ENCODE assay signal across 17 cellular contexts in genomic region chr7:156118246-156118645, GRCh38.
DNase-seq lines count a peak whose midpoint lies in the region; ATAC-seq and TF ChIP-seq lines count a peak whose summit lies in the region.
"Had no signal": no experiment of that assay in that cellular context is flagged by ENCODE, and none has a peak within 500 bp of the region (broad histone marks: within the 10 kb centered on the region; RNA-seq: fewer than 3 reads in every experiment).

No MANE protein-coding gene starts in this region.

- H2BK12ac ChIP-seq in H9 (ENCODE audit: insufficient read length, low read depth, low read length), result no peak overlapping the region

- H3K4me3 Mint-ChIP-seq in GM23338 (no peak overlapping the region), endodermal cell (no peak overlapping the region), H9 (no peak overlapping the region)
- H3K4me3 Mint-ChIP-seq: B cell; CD4-positive, alpha-beta T cell; CD8-positive, alpha-beta T cell had no signal

- H4K91ac ChIP-seq in H9 (ENCODE audit: insufficient read length, low read depth, low read length), result no peak overlapping the region

- H3K14ac ChIP-seq in H9 (ENCODE audit: insufficient read depth, low read length), result no peak overlapping the region

- no peaks in the 10 kb centered on the region for H3F3A ChIP-seq in GM23338 (replicated peaks; ENCODE audit: low read depth)

- no peak overlapping the region for H3K18ac ChIP-seq in H9 (ENCODE audit: insufficient read length, low read depth, low read length)

- H3K4me1 ChIP-seq in GM23338 (ENCODE audit: insufficient read depth) (no peaks in the 10 kb centered on the region), adrenal gland (replicated peaks in 1 of 2) (peaks cover 13 to 25% of the 10 kb centered on the region in 2 donors), endodermal cell (ENCODE audit: control insufficient read depth, insufficient read depth, low read length) (no peaks in the 10 kb centered on the region), H9 (ENCODE audit: insufficient read depth, low read length) (no peaks in the 10 kb centered on the region)
- H3K4me1 ChIP-seq: A549, Caco-2 had no signal

- H3K27ac Mint-ChIP-seq in GM23338, result peak overlapping the region; percentile 37; the same call in 1 of the 2 replicates
- H3K27ac Mint-ChIP-seq in endodermal cell, result no peak overlapping the region
- H3K27ac Mint-ChIP-seq in H9, result no peak overlapping the region
- H3K27ac Mint-ChIP-seq: B cell; CD4-positive, alpha-beta T cell; CD8-positive, alpha-beta T cell had no signal

- 23 to 38% (median 32%) methylated on average over 6 of the region's 6 CpGs for WGBS in adrenal gland, 4 donors
- 92 to 93% methylated on average over 6 of the region's 6 CpGs for WGBS in endodermal cell (ENCODE audit: insufficient coverage in 1 of 2, insufficient read length in 1 of 2), 2 experiments
- no CpG with 5 or more reads among the region's 6 CpGs for WGBS in H9 (ENCODE audit: extremely low coverage, insufficient read length, low lambda C conversion rate)

- H2BK5ac ChIP-seq in H9 (ENCODE audit: insufficient read length, low read length), result no peak overlapping the region

- no peaks in the 10 kb centered on the region for H3K9me3 ChIP-seq in adrenal gland (replicated peaks in 1 of 3)
- H3K9me3 ChIP-seq in endodermal cell (ENCODE audit: control insufficient read depth, low read length), result no peaks in the 10 kb centered on the region
- H3K9me3 ChIP-seq in H9 (ENCODE audit: control insufficient read depth, low read depth, low read length), result no peaks in the 10 kb centered on the region
- H3K9me3 ChIP-seq: A549; BLaER1 treated with 17β-estradiol and CSF1 and Interleukin-3, amounts not matched to agents 10 nM and 100 nM; Caco-2 had no signal

- no peaks in the 10 kb centered on the region for H3K79me1 ChIP-seq in H9 (ENCODE audit: insufficient read depth, low read depth, low read length, poor library complexity, severe bottlenecking)

- H3K4me2 ChIP-seq in GM23338, result no peak overlapping the region
- H3K4me2 ChIP-seq in H9 (ENCODE audit: insufficient read depth, insufficient read length, low read length), result no peak overlapping the region
- H3K4me2 ChIP-seq: A549 had no signal

- intact Hi-C loops in adrenal gland (cut with DNase I), result no loop called here

- H4K20me1 ChIP-seq in GM23338 (replicated peaks; ENCODE audit: insufficient read depth) (no peaks in the 10 kb centered on the region), H9 (ENCODE audit: control insufficient read depth, insufficient read depth, insufficient read length) (no peaks in the 10 kb centered on the region)
- H4K20me1 ChIP-seq: BLaER1 treated with 17β-estradiol and CSF1 and Interleukin-3, amounts not matched to agents 10 nM and 100 nM had no signal

- H4K8ac ChIP-seq in H9 (replicated peaks; ENCODE audit: insufficient read length, low read depth, low read length), result no peak overlapping the region

- no peak for TF ChIP-seq CTCF in GM23338 (conservative IDR thresholded peaks at IDR 0.05; ENCODE audit: low read depth in 2 of 2)
- TF ChIP-seq CTCF in adrenal gland (IDR thresholded peaks at IDR 0.05), result no peak
- TF ChIP-seq CTCF in endodermal cell (conservative IDR thresholded peaks at IDR 0.05), result no peak
- no peak for TF ChIP-seq CTCF in H9 (conservative IDR thresholded peaks at IDR 0.05)

- H3K9me3 Mint-ChIP-seq in GM23338 (no peaks in the 10 kb centered on the region), endodermal cell (no peaks in the 10 kb centered on the region), H9 (no peaks in the 10 kb centered on the region; a peak in 2 of 5 replicates)
- H3K9me3 Mint-ChIP-seq: CD4-positive, alpha-beta T cell; CD8-positive, alpha-beta T cell had no signal

- H2BK15ac ChIP-seq in H9 (ENCODE audit: low read depth, low read length), result no peak overlapping the region

- ATAC-seq in GM23338, result no peak
- ATAC-seq in HG03432 (IDR thresholded peaks at IDR 0.05; ENCODE audit: unreplicated experiment), result no peak
- ATAC-seq: A549; CD8-positive, alpha-beta T cell had no signal

- no peaks in the 10 kb centered on the region for H3K36me3 ChIP-seq in GM23338 (ENCODE audit: insufficient read depth)
- no peaks in the 10 kb centered on the region for H3K36me3 ChIP-seq in adrenal gland (replicated peaks in 1 of 2)
- H3K36me3 ChIP-seq in endodermal cell (ENCODE audit: control insufficient read depth, insufficient read depth, low read length), result no peaks in the 10 kb centered on the region
- H3K36me3 ChIP-seq: BLaER1 treated with 17β-estradiol and CSF1 and Interleukin-3, amounts not matched to agents 10 nM and 100 nM had no signal

- no peak overlapping the region for H3K23ac ChIP-seq in H9 (ENCODE audit: insufficient read length, low read depth, low read length)

- no peak overlapping the region for H3K56ac ChIP-seq in H9 (ENCODE audit: insufficient read length, low read depth, low read length)

- no peak overlapping the region for H3T11ph ChIP-seq in H9 (ENCODE audit: low read length)

- no peaks in the 10 kb centered on the region; the same call in 2 of the 3 replicates for H3K4me1 Mint-ChIP-seq in GM23338
- H3K4me1 Mint-ChIP-seq in endodermal cell, result no peaks in the 10 kb centered on the region
- H3K4me1 Mint-ChIP-seq in H9, result no peaks in the 10 kb centered on the region
- H3K4me1 Mint-ChIP-seq: B cell had no signal

- H3K4me3 ChIP-seq in GM23338 (no peak overlapping the region), adrenal gland (no peak overlapping the region), endodermal cell (ENCODE audit: low read length) (no peak overlapping the region)
- H3K4me3 ChIP-seq: A549; BLaER1 treated with 17β-estradiol and CSF1 and Interleukin-3, amounts not matched to agents 10 nM and 100 nM had no signal

- H3K79me2 ChIP-seq in GM23338 (replicated peaks; ENCODE audit: insufficient read depth) (no peaks in the 10 kb centered on the region), H9 (ENCODE audit: insufficient read depth, low read length) (no peaks in the 10 kb centered on the region)

- peaks cover 3% of the 10 kb centered on the region for H3K27me3 Mint-ChIP-seq in GM23338 (ENCODE audit: insufficient read depth, low read depth, poor library complexity)
- no peaks in the 10 kb centered on the region for H3K27me3 Mint-ChIP-seq in endodermal cell (ENCODE audit: insufficient read depth)
- H3K27me3 Mint-ChIP-seq in H9 (ENCODE audit: low read depth), result peaks cover 4% of the 10 kb centered on the region; the same call in 1 of the 2 replicates
- H3K27me3 Mint-ChIP-seq: B cell; CD4-positive, alpha-beta T cell had no signal

- H2BK20ac ChIP-seq in H9 (ENCODE audit: low read depth, low read length, poor library complexity, severe bottlenecking), result no peak overlapping the region

- H3K27ac ChIP-seq in GM23338 (ENCODE audit: low read depth) (no peak overlapping the region), adrenal gland (peak overlapping the region; percentile 10 to 82 (median 46)), endodermal cell (ENCODE audit: low read depth, low read length) (no peak overlapping the region), H9 (ENCODE audit: insufficient read length, low read depth, low read length) (no peak overlapping the region)
- H3K27ac ChIP-seq: 22Rv1; A549; BLaER1 treated with 17β-estradiol and CSF1 and Interleukin-3, amounts not matched to agents 10 nM and 100 nM; C4-2B had no signal

- no peak overlapping the region for H2AK5ac ChIP-seq in H9 (ENCODE audit: insufficient read length, low read length)

- H3K36me3 Mint-ChIP-seq in GM23338 (ENCODE audit: low read depth) (no peaks in the 10 kb centered on the region), endodermal cell (ENCODE audit: low read depth) (no peaks in the 10 kb centered on the region), H9 (ENCODE audit: insufficient read depth in 1 of 3, low read depth in 3 of 3) (no peaks in the 10 kb centered on the region)
- H3K36me3 Mint-ChIP-seq: CD8-positive, alpha-beta T cell had no signal

- H3K9me2 ChIP-seq in GM23338 (ENCODE audit: insufficient read depth), result no peaks in the 10 kb centered on the region

- H3K4ac ChIP-seq in H9 (ENCODE audit: low read depth, low read length), result no peak overlapping the region

- no peaks in the 10 kb centered on the region for H3K27me3 ChIP-seq in GM23338 (ENCODE audit: insufficient read depth)
- no peaks in the 10 kb centered on the region for H3K27me3 ChIP-seq in adrenal gland
- H3K27me3 ChIP-seq in endodermal cell (ENCODE audit: control insufficient read depth, insufficient read depth, low read length, poor library complexity, severe bottlenecking), result no peaks in the 10 kb centered on the region
- no peaks in the 10 kb centered on the region for H3K27me3 ChIP-seq in H9 (ENCODE audit: insufficient read depth, low read length)
- H3K27me3 ChIP-seq: BLaER1 treated with 17β-estradiol and CSF1 and Interleukin-3, amounts not matched to agents 10 nM and 100 nM had no signal

- H2BK120ac ChIP-seq in H9 (ENCODE audit: low read depth, low read length, poor library complexity, severe bottlenecking), result no peak overlapping the region

- H2AFZ ChIP-seq in GM23338 (no peak overlapping the region), H9 (ENCODE audit: low read length) (no peak overlapping the region)

- no peaks in the 10 kb centered on the region for H3K23me2 ChIP-seq in H9 (ENCODE audit: insufficient read length, low read depth, low read length, poor library complexity, severe bottlenecking)

- no peak overlapping the region for H4K5ac ChIP-seq in H9 (ENCODE audit: insufficient read length, low read depth, low read length)

- DNase-seq in GM23338 (ENCODE audit: low spot score) (no peak), adrenal gland (peak in 6 of 7 donors; percentile 33 to 71 (median 54)), endodermal cell (peak; percentile 3), H9 (no peak)
- DNase-seq: AML-193; Caco-2; Calu3; CD4-positive, alpha-beta T cell; CD8-positive, alpha-beta T cell; DMS79 treated with DMSO at 0.1 percent for 48 hours; GF-D8 had no signal

- no peak for TF ChIP-seq POLR2A in adrenal gland (IDR thresholded peaks at IDR 0.05)

- no peak overlapping the region for H3K9ac ChIP-seq in endodermal cell (ENCODE audit: extremely low read depth, low read length, poor library complexity, severe bottlenecking)
- no peak overlapping the region for H3K9ac ChIP-seq in H9 (ENCODE audit: extremely low read depth, insufficient read length, low read length)
- H3K9ac ChIP-seq: BLaER1 treated with 17β-estradiol and CSF1 and Interleukin-3, amounts not matched to agents 10 nM and 100 nM had no signal

TF ChIP-seq in GM23338, 12 proteins besides CTCF, POLR2A, EP300 and RAD21 (continues in another document):
- TF ChIP-seq ZNF331 (CRISPR knock-in tag; IDR thresholded peaks at IDR 0.05; ENCODE audit: low read depth) (no peak), ZNF114 (CRISPR knock-in tag; IDR thresholded peaks at IDR 0.05) (no peak), CREB1 (CRISPR knock-in tag; IDR thresholded peaks at IDR 0.05; ENCODE audit: low read depth) (no peak), EZH2phosphoT487 (IDR thresholded peaks at IDR 0.05; ENCODE audit: unreplicated experiment) (no peak), JUNB (IDR thresholded peaks at IDR 0.05; ENCODE audit: unreplicated experiment) (no peak), EZH2 (IDR thresholded peaks at IDR 0.05; ENCODE audit: low read depth, unreplicated experiment) (no peak)

Comparison
In these comparisons a context has a peak if more than half of its experiments do, and no peak if none do; other contexts are left out.
1. DNase-seq: peak in adrenal gland (6 of 7) and endodermal cell (single experiment); none in GM23338 (single experiment) and H9 (single experiment).
2. H3K27ac ChIP-seq: peak in adrenal gland (5 of 5); none in GM23338 (single experiment), endodermal cell (single experiment) and H9 (single experiment).